In the genomic region with DNA sequence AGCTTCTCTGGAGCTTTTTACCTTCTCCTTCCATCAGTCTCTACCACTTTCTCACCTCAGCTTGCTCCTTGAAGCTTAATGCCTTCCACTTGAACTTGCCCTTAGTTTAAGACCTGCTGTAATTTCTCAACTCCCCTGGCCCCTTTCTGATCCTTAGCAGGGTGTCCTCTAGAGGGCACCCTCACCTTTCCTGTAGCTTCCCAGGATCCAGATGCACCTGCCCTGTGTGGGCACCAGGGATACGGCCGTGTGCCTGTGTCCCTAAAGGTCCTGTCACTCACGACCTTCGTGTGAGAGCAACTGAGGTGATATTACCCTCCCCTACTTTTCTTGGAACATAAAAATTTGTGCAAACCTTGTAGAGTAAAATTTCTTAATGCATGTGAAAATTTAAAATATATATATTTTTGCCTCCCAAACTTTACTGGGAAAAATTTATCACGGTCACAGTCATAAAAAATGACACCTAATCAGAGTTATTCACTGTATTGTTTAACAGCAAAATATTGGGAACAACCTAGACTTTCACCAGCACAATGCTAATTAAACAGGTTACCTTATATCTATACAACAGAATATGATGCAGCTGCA, we compare ENCODE assay signal across 8 cellular contexts. TPM values are rescaled to one million over a fixed set of nuclear protein-coding genes. Genes with fewer than 3 reads are reported as not detected.
A peak's percentile ranks its signal among the peaks of the same experiment; 100 is the strongest.
DNase-seq lines count a peak whose midpoint lies in the region; ATAC-seq and TF ChIP-seq lines count a peak whose summit lies in the region.

No MANE protein-coding gene starts in this region.

- H3K27me3 ChIP-seq in endodermal cell (ENCODE audit: control insufficient read depth, insufficient read depth, low read length, poor library complexity, severe bottlenecking) = no peaks in the 10 kb centered on the region
- H3K27me3 ChIP-seq in right atrium auricular region = no peaks in the 10 kb centered on the region

- H3K27me3 Mint-ChIP-seq in endodermal cell (ENCODE audit: insufficient read depth) = no peaks in the 10 kb centered on the region

- WGBS in endodermal cell (ENCODE audit: insufficient coverage in 1 of 2, insufficient read length in 1 of 2), 2 experiments = 61 to 100% methylated on average over 1 to 5 of the region's 5 CpGs

- H3K4me3 ChIP-seq in endodermal cell (ENCODE audit: low read length) (no peak overlapping the region), right atrium auricular region (no peak overlapping the region)

- H3K9me3 ChIP-seq in endodermal cell (ENCODE audit: control insufficient read depth, low read length) (peaks cover 20% of the 10 kb centered on the region), right atrium auricular region (no peaks in the 10 kb centered on the region)

- peaks cover 2% of the 10 kb centered on the region for H3K36me3 Mint-ChIP-seq in endodermal cell (ENCODE audit: low read depth)

- no peak overlapping the region for H3K9ac ChIP-seq in endodermal cell (ENCODE audit: extremely low read depth, low read length, poor library complexity, severe bottlenecking)

- TF ChIP-seq CTCF in GM10266 (IDR thresholded peaks at IDR 0.05; ENCODE audit: control insufficient read depth, insufficient read depth, low read depth, missing control alignments) (peak; percentile 42), endodermal cell (conservative IDR thresholded peaks at IDR 0.05) (peak; percentile 48), right atrium auricular region (IDR thresholded peaks at IDR 0.05) (peak in 1 of 2 donors; percentile 16)

- H3K27ac Mint-ChIP-seq in endodermal cell = no peak overlapping the region

- H3K9me3 Mint-ChIP-seq in endodermal cell = peaks cover 88% of the 10 kb centered on the region

- DNase-seq in 8988T (peak; percentile 48), GM10266 (ENCODE audit: extremely low spot score) (peak; percentile 50), NCI-H526 (lab: John Stamatoyannopoulos, UW) (peak; percentile 8 to 79), endodermal cell (peak; percentile 63), right atrium auricular region (ENCODE audit: low spot score) (no peak), NCI-H128 (lab: John Stamatoyannopoulos, UW; ENCODE audit: unreplicated experiment) (no peak), OCI-M2 (lab: John Stamatoyannopoulos, UW; ENCODE audit: unreplicated experiment) (no peak)

- H3K4me3 Mint-ChIP-seq in endodermal cell = no peak overlapping the region

- no peaks in the 10 kb centered on the region for H3K36me3 ChIP-seq in endodermal cell (ENCODE audit: control insufficient read depth, insufficient read depth, low read length)
- no peaks in the 10 kb centered on the region for H3K36me3 ChIP-seq in right atrium auricular region

- no peak overlapping the region for H3K27ac ChIP-seq in endodermal cell (ENCODE audit: low read depth, low read length)
- no peak overlapping the region for H3K27ac ChIP-seq in right atrium auricular region

- no peaks in the 10 kb centered on the region for H3K4me1 ChIP-seq in endodermal cell (ENCODE audit: control insufficient read depth, insufficient read depth, low read length)
- H3K4me1 ChIP-seq in right atrium auricular region = no peaks in the 10 kb centered on the region

- H3K4me1 Mint-ChIP-seq in endodermal cell = no peaks in the 10 kb centered on the region

- ATAC-seq in HG03280 (IDR thresholded peaks at IDR 0.05; ENCODE audit: unreplicated experiment) = no peak

RNA-seq across cellular contexts. Expression of gene PSG3, which starts 46.4 kb away (rescaled TPM):
- total RNA-seq in endodermal cell = not detected
- not detected for polyA plus RNA-seq in endodermal cell (2013, experiment 1 of 2)
- not detected for polyA plus RNA-seq in endodermal cell (2013, experiment 2 of 2)
- not detected for total RNA-seq in right atrium auricular region

Comparison
In these comparisons a context has a peak if more than half of its experiments do, and no peak if none do; other contexts are left out.
1. DNase-seq: peak in 8988T (single experiment), GM10266 (single experiment), NCI-H526 (2 of 2) and endodermal cell (single experiment); none in right atrium auricular region (single experiment), NCI-H128 (single experiment) and OCI-M2 (single experiment).